8 cellular contexts compared by ENCODE assay signal in genomic region chr6:33147807-33148666, GRCh38. TPM values are rescaled to one million over a fixed set of nuclear protein-coding genes. Genes with fewer than 3 reads are reported as not detected.
A peak's percentile ranks its signal among the peaks of the same experiment; 100 is the strongest.
DNase-seq lines count a peak whose midpoint lies in the region; ATAC-seq and TF ChIP-seq lines count a peak whose summit lies in the region.

No MANE protein-coding gene starts in this region.

- H3K27ac ChIP-seq in OCI-LY3 (ENCODE audit: low read length) (no peak overlapping the region), esophagus squamous epithelium (no peak overlapping the region)

- H3K9me3 ChIP-seq in OCI-LY3 (ENCODE audit: insufficient read depth, low read length) (no peaks in the 10 kb centered on the region), esophagus squamous epithelium (peaks cover 0 to 12% (median 12%) of the 10 kb centered on the region in 3 donors)

- H3K27me3 ChIP-seq in OCI-LY3 (ENCODE audit: low read depth, low read length) (peaks cover 10% of the 10 kb centered on the region), esophagus squamous epithelium (peaks cover 0 to 33% (median 0%) of the 10 kb centered on the region in 4 donors)

- no peaks in the 10 kb centered on the region for H3K79me2 ChIP-seq in OCI-LY3 (ENCODE audit: low read length)

- TF ChIP-seq POLR2A in esophagus squamous epithelium (IDR thresholded peaks at IDR 0.05) = no peak

- H3K36me3 ChIP-seq in OCI-LY3 (replicated peaks; ENCODE audit: low read depth, low read length) (no peaks in the 10 kb centered on the region), esophagus squamous epithelium (no peaks in the 10 kb centered on the region)

- WGBS in esophagus squamous epithelium, 2 donors = 37 to 40% methylated on average over 8 of the region's 8 CpGs

- intact Hi-C loops in esophagus squamous epithelium (cut with DNase I) = no loop called here

- ATAC-seq in GM18858 (IDR thresholded peaks at IDR 0.05; ENCODE audit: unreplicated experiment) (no peak), GM21360 (IDR thresholded peaks at IDR 0.05; ENCODE audit: unreplicated experiment) (no peak)

- H3K4me3 ChIP-seq in AG09309 (ENCODE audit: control insufficient read depth, low read depth, low read length) (no peak overlapping the region), OCI-LY3 (ENCODE audit: low read length) (no peak overlapping the region), esophagus squamous epithelium (no peak overlapping the region)

- H2AFZ ChIP-seq in OCI-LY3 (ENCODE audit: low read depth, low read length) = no peak overlapping the region

- peaks cover 6% of the 10 kb centered on the region for H3K4me1 ChIP-seq in OCI-LY3 (ENCODE audit: low read length)
- H3K4me1 ChIP-seq in esophagus squamous epithelium = no peaks in the 10 kb centered on the region

- DNase-seq in AG09309 (ENCODE audit: low read depth) (peak; percentile 24), GM13977 (ENCODE audit: low spot score) (no peak), esophagus squamous epithelium (lab: John Stamatoyannopoulos, UW) (no peak), pons (ENCODE audit: low spot score) (peak; percentile 76), COR-L47 (lab: John Stamatoyannopoulos, UW) (no peak)

- in situ Hi-C loops in GM13977 (cut with MboI; ENCODE audit: low pct_unique_long_range_greater_than_20kb, low sequenced_read_pairs, unreplicated experiment) = no loop called here

- no peak overlapping the region; the same call in 1 of the 2 replicates for H3K4me2 ChIP-seq in OCI-LY3 (ENCODE audit: low read length)

- H3K9ac ChIP-seq in OCI-LY3 (ENCODE audit: low read length) = no peak overlapping the region

- TF ChIP-seq CTCF in AG09309 (IDR thresholded peaks at IDR 0.05; ENCODE audit: control insufficient read depth, insufficient read depth, low read depth, low read length, missing control alignments) (peak; percentile 79), GM13977 (IDR thresholded peaks at IDR 0.05; ENCODE audit: extremely low read depth, insufficient read depth, missing control alignments) (peak; percentile 72), OCI-LY3 (IDR thresholded peaks at IDR 0.05; ENCODE audit: low read depth, low read length) (peak; percentile 82), esophagus squamous epithelium (IDR thresholded peaks at IDR 0.05) (peak in 5 of 6 experiments; percentile 72 to 83 (median 75))

- H4K20me1 ChIP-seq in OCI-LY3 (ENCODE audit: insufficient read depth, low read length) = no peaks in the 10 kb centered on the region

RNA-seq across cellular contexts. Expression of gene COL11A2, which starts 44.2 kb away (rescaled TPM):
- under 1 TPM; 0.23 to 0.61 (median 0.41) TPM for total RNA-seq in esophagus squamous epithelium

RNA-seq across cellular contexts. Expression of gene RXRB, which starts 52.4 kb away (rescaled TPM):
- 10 to 100 TPM; 13.9 to 26.7 (median 16.7) TPM for total RNA-seq in esophagus squamous epithelium

RNA-seq across cellular contexts. Expression of gene SLC39A7, which starts 52.6 kb away (rescaled TPM):
- 10 to 100 TPM; 43.1 to 72.4 (median 62.4) TPM for total RNA-seq in esophagus squamous epithelium

RNA-seq across cellular contexts. Expression of gene HSD17B8, which starts 56.4 kb away (rescaled TPM):
- 10 to 100 TPM; 15.1 to 42.5 (median 26.3) TPM for total RNA-seq in esophagus squamous epithelium

Comparison
In these comparisons a context has a peak if more than half of its experiments do, and no peak if none do; other contexts are left out.
1. DNase-seq: peak in AG09309 (single experiment) and pons (single experiment); none in GM13977 (single experiment), esophagus squamous epithelium (single experiment) and COR-L47 (single experiment).
2. Peak in every context shown above with its lines, with median percentiles within 50 percentile points of each other: CTCF ChIP-seq.